19 cellular contexts compared by ENCODE assay signal in the genomic region with DNA sequence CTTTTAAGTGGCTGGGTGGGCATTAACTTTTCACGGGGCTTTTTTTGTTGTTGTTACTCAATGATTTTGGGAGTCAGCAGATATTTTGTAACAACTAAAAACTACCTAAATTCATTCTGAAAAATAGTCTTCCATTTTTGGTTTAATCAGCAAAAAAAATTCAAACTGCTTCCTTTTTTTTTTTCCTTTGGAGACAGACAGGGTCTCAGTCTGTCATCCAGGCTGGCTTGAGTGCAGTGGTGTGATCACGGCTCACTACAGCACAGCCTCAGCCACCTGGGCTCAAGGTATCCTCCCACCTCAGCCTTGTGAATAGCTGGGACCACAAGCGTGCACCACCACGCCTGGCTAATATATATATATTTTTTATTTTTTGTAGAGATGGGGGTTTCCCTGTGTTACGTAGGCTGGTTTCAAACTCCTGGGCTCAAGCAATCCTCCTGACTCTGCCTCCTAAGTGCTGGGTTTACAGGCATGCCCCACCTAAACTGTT. TPM values are rescaled to one million over a fixed set of nuclear protein-coding genes. Genes with fewer than 3 reads are reported as not detected.
A peak's percentile ranks its signal among the peaks of the same experiment; 100 is the strongest.
DNase-seq lines count a peak whose midpoint lies in the region; ATAC-seq and TF ChIP-seq lines count a peak whose summit lies in the region.
"Had no signal": no experiment of that assay in that cellular context is flagged by ENCODE, and none has a peak within 500 bp of the region (broad histone marks: within the 10 kb centered on the region; RNA-seq: fewer than 3 reads in every experiment).

No MANE protein-coding gene starts in this region.

- H2BK12ac ChIP-seq in mesenchymal stem cell (ENCODE audit: low read length in 2 of 2) (no peak overlapping the region), trophoblast cell (ENCODE audit: low read length) (no peak overlapping the region)

- no peaks in the 10 kb centered on the region for H3K36me3 ChIP-seq in mesenchymal stem cell (ENCODE audit: control insufficient read depth in 1 of 2, insufficient read depth in 2 of 2, low read depth in 1 of 2, low read length in 2 of 2)
- H3K36me3 ChIP-seq in trophoblast cell (ENCODE audit: control insufficient read depth in 1 of 2, insufficient read depth in 2 of 2, low read length in 2 of 2): peaks cover 0 to 6% of the 10 kb centered on the region in 2 experiments
- no peaks in the 10 kb centered on the region for H3K36me3 ChIP-seq in esophagus muscularis mucosa

- H4K8ac ChIP-seq in mesenchymal stem cell (ENCODE audit: low read length) (no peak overlapping the region), trophoblast cell (ENCODE audit: low read depth, low read length) (peak overlapping the region; percentile 2)

- TF ChIP-seq CTCF in WTC11 (IDR thresholded peaks at IDR 0.05) (no peak), esophagus muscularis mucosa (IDR thresholded peaks at IDR 0.05) (no peak)

- no peak for TF ChIP-seq EP300 in esophagus muscularis mucosa (IDR thresholded peaks at IDR 0.05)

- H2BK5ac ChIP-seq in mesenchymal stem cell (ENCODE audit: low read depth, low read length, poor library complexity, severe bottlenecking): no peak overlapping the region
- no peak overlapping the region for H2BK5ac ChIP-seq in trophoblast cell (ENCODE audit: low read depth, low read length, poor library complexity)

- no peak overlapping the region for H2BK15ac ChIP-seq in mesenchymal stem cell (ENCODE audit: low read depth, poor library complexity, severe bottlenecking)

- H3K4me1 Mint-ChIP-seq in WTC11: peaks cover 35% of the 10 kb centered on the region

- H3K4me1 ChIP-seq in mesenchymal stem cell (ENCODE audit: control insufficient read depth, insufficient read depth, low read depth, low read length) (peaks cover 2% of the 10 kb centered on the region), trophoblast cell (ENCODE audit: control insufficient read depth in 1 of 2, insufficient read depth in 2 of 2, low read length in 2 of 2) (peaks cover 3 to 6% of the 10 kb centered on the region in 2 experiments), esophagus muscularis mucosa (peaks cover 0 to 2% (median 1%) of the 10 kb centered on the region in 4 donors)

- CTCF ChIA-PET in WTC11 (lab: Charles Lee): interaction anchor here (0.8 to 1.2 kb wide), 3 partner anchors 210 to 484 kb away, joined by 3 to 7 read pairs (median 3); no protein-coding TSS in a partner anchor

- H3K4me3 Mint-ChIP-seq in WTC11: no peak overlapping the region

- no peak overlapping the region for H2AFZ ChIP-seq in mesenchymal stem cell (ENCODE audit: low read depth, low read length)
- H2AFZ ChIP-seq in trophoblast cell (ENCODE audit: insufficient read depth, low read length, poor library complexity): no peak overlapping the region

- H3K27me3 Mint-ChIP-seq in WTC11 (ENCODE audit: low read depth): peaks cover 1% of the 10 kb centered on the region; the same call in 1 of the 2 replicates

- peaks cover 3% of the 10 kb centered on the region for H3K79me2 ChIP-seq in trophoblast cell (ENCODE audit: control insufficient read depth, insufficient read depth, low read length, poor library complexity)

- no peaks in the 10 kb centered on the region for H3K27me3 ChIP-seq in mesenchymal stem cell (ENCODE audit: control insufficient read depth in 1 of 2, insufficient read depth in 1 of 2, low read length in 2 of 2)
- no peaks in the 10 kb centered on the region for H3K27me3 ChIP-seq in trophoblast cell (ENCODE audit: insufficient read depth, low read length)
- no peaks in the 10 kb centered on the region for H3K27me3 ChIP-seq in esophagus muscularis mucosa

- H3K4me3 ChIP-seq in mesenchymal stem cell (ENCODE audit: insufficient read depth in 1 of 2, low read depth in 1 of 2, low read length in 2 of 2) (no peak overlapping the region), trophoblast cell (ENCODE audit: low read depth, low read length) (no peak overlapping the region), esophagus muscularis mucosa (no peak overlapping the region)

- H3K36me3 Mint-ChIP-seq in WTC11: 0 out of 2 replicates have a peak, but pooled peaks cover 2% of the 10 kb centered on the region

- no peak overlapping the region for H3K27ac ChIP-seq in mesenchymal stem cell (ENCODE audit: low read length, poor library complexity, severe bottlenecking)
- H3K27ac ChIP-seq in trophoblast cell (ENCODE audit: low read depth, low read length): no peak overlapping the region
- no peak overlapping the region for H3K27ac ChIP-seq in esophagus muscularis mucosa (replicated peaks in 1 of 4)
- H3K27ac ChIP-seq: 22Rv1 had no signal

- POLR2A ChIA-PET in WTC11 (lab: Charles Lee): interaction anchor here (0.7 to 0.9 kb wide), 2 partner anchors 211 to 1561 kb away, joined by 3 read pairs; no protein-coding TSS in a partner anchor

- ATAC-seq in WTC11: peak; percentile 76
- no peak for ATAC-seq in HG03175 (IDR thresholded peaks at IDR 0.05; ENCODE audit: unreplicated experiment)

- H3K9me3 Mint-ChIP-seq in WTC11: no peaks in the 10 kb centered on the region

- H2BK120ac ChIP-seq in mesenchymal stem cell (ENCODE audit: low read depth, low read length) (no peak overlapping the region), trophoblast cell (ENCODE audit: insufficient read depth, low read length, poor library complexity) (no peak overlapping the region)

- H3K9ac ChIP-seq in mesenchymal stem cell (ENCODE audit: low read length) (peak overlapping the region; percentile 57), trophoblast cell (ENCODE audit: low read length) (no peak overlapping the region)

- H3K4ac ChIP-seq in mesenchymal stem cell (ENCODE audit: low read depth in 1 of 2, low read length in 2 of 2): no peak overlapping the region
- H3K4ac ChIP-seq in trophoblast cell (ENCODE audit: low read depth, low read length): no peak overlapping the region

- TF ChIP-seq POLR2A in esophagus muscularis mucosa (IDR thresholded peaks at IDR 0.05; ENCODE audit: low read depth): no peak

- H2AK5ac ChIP-seq in mesenchymal stem cell (ENCODE audit: low read length, severe bottlenecking) (no peak overlapping the region), trophoblast cell (ENCODE audit: low read length) (no peak overlapping the region)

- peak overlapping the region; percentile 50; the same call in 1 of the 2 replicates for H3K27ac Mint-ChIP-seq in WTC11

- no peak overlapping the region for H3K4me2 ChIP-seq in mesenchymal stem cell (ENCODE audit: low read length, poor library complexity, severe bottlenecking)
- H3K4me2 ChIP-seq in trophoblast cell (ENCODE audit: low read length): no peak overlapping the region

- intact Hi-C loops in esophagus muscularis mucosa (cut with DNase I): loop anchor here (10.0 kb wide), 1 partner anchor 414 kb away; no protein-coding TSS in a partner anchor

- H4K91ac ChIP-seq in mesenchymal stem cell (ENCODE audit: low read length) (no peak overlapping the region), trophoblast cell (ENCODE audit: low read depth, low read length) (no peak overlapping the region)

- no peaks in the 10 kb centered on the region for H3K79me1 ChIP-seq in mesenchymal stem cell (replicated peaks; ENCODE audit: low read length, poor library complexity, severe bottlenecking)
- H3K79me1 ChIP-seq in trophoblast cell (ENCODE audit: low read length): peaks cover 5% of the 10 kb centered on the region

- H3K9me3 ChIP-seq in mesenchymal stem cell (ENCODE audit: control insufficient read depth, low read length): no peaks in the 10 kb centered on the region
- no peaks in the 10 kb centered on the region for H3K9me3 ChIP-seq in trophoblast cell (ENCODE audit: insufficient read depth, low read depth, low read length)
- no peaks in the 10 kb centered on the region for H3K9me3 ChIP-seq in esophagus muscularis mucosa

- H3K14ac ChIP-seq in mesenchymal stem cell (ENCODE audit: low read length in 2 of 2) (no peak overlapping the region), trophoblast cell (ENCODE audit: low read length) (no peak overlapping the region)

- no peak overlapping the region for H3K18ac ChIP-seq in mesenchymal stem cell (ENCODE audit: low read depth in 1 of 2, low read length in 2 of 2)
- H3K18ac ChIP-seq in trophoblast cell (ENCODE audit: low read length): no peak overlapping the region

- H3K23ac ChIP-seq in mesenchymal stem cell (ENCODE audit: low read length in 2 of 2) (no peak overlapping the region), trophoblast cell (ENCODE audit: low read length) (no peak overlapping the region)

- DNase-seq in NCI-H2171 treated with DMSO at 0.1 percent for 48 hours (lab: John Stamatoyannopoulos, UW): peak; percentile 33
- no peak for DNase-seq in NCI-H2171 (lab: John Stamatoyannopoulos, UW)
- DNase-seq in WTC11 (ENCODE audit: low spot score): no peak
- no peak for DNase-seq in mesenchymal stem cell
- no peak for DNase-seq in trophoblast cell
- no peak for DNase-seq in activated gamma-delta T cell treated with Interleukin-2 at 50 U/mL for 16 hours
- DNase-seq in esophagus muscularis mucosa (ENCODE audit: extremely low spot score): no peak
- DNase-seq: C1 segment of cervical spinal cord, COR-L47, DMS153, EL, Karpas-422, MM.1S, NCI-H1105 treated with DMSO at 0.1 percent for 48 hours, NCI-H187 treated with DMSO at 0.1 percent for 48 hours, NCI-H510A treated with DMSO at 0.1 percent for 48 hours, SIG-M5 had no signal

- H4K12ac ChIP-seq in trophoblast cell (ENCODE audit: low read depth, low read length): no peak overlapping the region

- WGBS in mesenchymal stem cell: 100% methylated on average over 1 of the region's 5 CpGs
- WGBS in trophoblast cell (ENCODE audit: extremely low coverage, insufficient coverage, insufficient read length): no CpG with 5 or more reads among the region's 5 CpGs
- 76% methylated on average over 5 of the region's 5 CpGs for WGBS in esophagus muscularis mucosa

TF ChIP-seq in WTC11, 78 proteins besides CTCF, POLR2A, EP300 and RAD21 (continues in another document):
- TF ChIP-seq NR1H2 (CRISPR knock-in tag; IDR thresholded peaks at IDR 0.05) (no peak), SMAD4 (CRISPR knock-in tag; IDR thresholded peaks at IDR 0.05) (no peak)
- TF ChIP-seq, protein P1, sequence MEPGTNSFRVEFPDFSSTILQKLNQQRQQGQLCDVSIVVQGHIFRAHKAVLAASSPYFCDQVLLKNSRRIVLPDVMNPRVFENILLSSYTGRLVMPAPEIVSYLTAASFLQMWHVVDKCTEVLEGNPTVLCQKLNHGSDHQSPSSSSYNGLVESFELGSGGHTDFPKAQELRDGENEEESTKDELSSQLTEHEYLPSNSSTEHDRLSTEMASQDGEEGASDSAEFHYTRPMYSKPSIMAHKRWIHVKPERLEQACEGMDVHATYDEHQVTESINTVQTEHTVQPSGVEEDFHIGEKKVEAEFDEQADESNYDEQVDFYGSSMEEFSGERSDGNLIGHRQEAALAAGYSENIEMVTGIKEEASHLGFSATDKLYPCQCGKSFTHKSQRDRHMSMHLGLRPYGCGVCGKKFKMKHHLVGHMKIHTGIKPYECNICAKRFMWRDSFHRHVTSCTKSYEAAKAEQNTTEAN (CRISPR knock-in tag; IDR thresholded peaks at IDR 0.05): no peak

RNA-seq across cellular contexts. Expression of gene SKIDA1, which starts 36.5 kb away (rescaled TPM):
- total RNA-seq in WTC11 (2021) (9.4 to 12.9 TPM (median 11.8 TPM) in 3 replicates), esophagus muscularis mucosa (1 to 10 TPM in 3 of 4 donors, under 1 TPM in 1; 0.50 to 2.9 (median 1.2) TPM)
- polyA plus RNA-seq in mesenchymal stem cell (2013, experiment 1 of 2): 1.8 TPM
- 1.8 TPM for polyA plus RNA-seq in mesenchymal stem cell (2013, experiment 2 of 2)
- polyA plus RNA-seq in trophoblast cell (2013): 27.4 and 28.4 TPM in 2 replicates

RNA-seq across cellular contexts. Expression of gene MLLT10, which starts 45.0 kb away (rescaled TPM):
- total RNA-seq in WTC11 (2021): 52.7 to 60.3 TPM (median 60.1 TPM) in 3 replicates
- 29.2 TPM for polyA plus RNA-seq in mesenchymal stem cell (2013, experiment 1 of 2)
- 30.7 TPM for polyA plus RNA-seq in mesenchymal stem cell (2013, experiment 2 of 2)
- 53.9 and 56.9 TPM in 2 replicates for polyA plus RNA-seq in trophoblast cell (2013)
- 10 to 100 TPM; 23.5 to 39.7 (median 30.2) TPM for total RNA-seq in esophagus muscularis mucosa
